ENCODE assay signal across 1 cellular context in genomic region chr2:113376935-113377445, GRCh38.
A peak's percentile ranks its signal among the peaks of the same experiment; 100 is the strongest.
TF ChIP-seq lines count a peak whose summit lies in the region.

No MANE protein-coding gene starts in this region.

TF ChIP-seq in GM12878, 131 proteins besides CTCF, POLR2A, EP300 and RAD21 (continued from another document):
- TF ChIP-seq ETV6 (conservative IDR thresholded peaks at IDR 0.05 in 1 of 2, IDR thresholded peaks at IDR 0.05 in 1 of 2; ENCODE audit: borderline replicate concordance in 1 of 2, low read depth in 1 of 2) (peak in 1 of 2 experiments; percentile 77; a peak in 1 of 4 replicates), JUNB (IDR thresholded peaks at IDR 0.05) (peak; percentile 66), SPI1 (IDR thresholded peaks at IDR 0.05; ENCODE audit: borderline replicate concordance, insufficient read depth, low read depth, low read length) (peak; percentile 48; the same call in 1 of the 2 replicates), BMI1 (IDR thresholded peaks at IDR 0.05; ENCODE audit: borderline replicate concordance) (no peak), MEF2A (IDR thresholded peaks at IDR 0.05; ENCODE audit: insufficient read depth, low read depth, low read length) (0 out of 2 replicates have a peak, but pooled peaks have one; percentile 41), PKNOX1 (IDR thresholded peaks at IDR 0.05) (0 out of 2 replicates have a peak, but pooled peaks have one; percentile 1), HCFC1 (IDR thresholded peaks at IDR 0.05; ENCODE audit: low read length) (no peak), CREB1 (IDR thresholded peaks at IDR 0.05; ENCODE audit: low read depth) (peak; percentile 76), NFXL1 (IDR thresholded peaks at IDR 0.05; ENCODE audit: borderline replicate concordance) (no peak), POU2F2 (IDR thresholded peaks at IDR 0.05; ENCODE audit: borderline replicate concordance, low read depth, low read length) (no peak), IRF5 (IDR thresholded peaks at IDR 0.05; ENCODE audit: borderline replicate concordance) (no peak), DPF2 (IDR thresholded peaks at IDR 0.05) (no peak), ZBTB33 (IDR thresholded peaks at IDR 0.05) (no peak), NBN (IDR thresholded peaks at IDR 0.05) (no peak), IKZF2 (IDR thresholded peaks at IDR 0.05) (peak; percentile 59 to 64; a peak in 2 of 4 replicates), SMARCA5 (IDR thresholded peaks at IDR 0.05) (0 out of 2 replicates have a peak, but pooled peaks have one; percentile 29), ZNF592 (IDR thresholded peaks at IDR 0.05) (no peak), POLR2AphosphoS5 (IDR thresholded peaks at IDR 0.05; ENCODE audit: low read length) (no peak), RUNX3 (IDR thresholded peaks at IDR 0.05; ENCODE audit: low read length) (peak; percentile 41; the same call in 1 of the 2 replicates), MEF2B (IDR thresholded peaks at IDR 0.05; ENCODE audit: partially characterized antibody, poor library complexity, severe bottlenecking) (peak; percentile 33), CREM (IDR thresholded peaks at IDR 0.05; ENCODE audit: low read depth) (peak; percentile 75), RBBP5 (conservative IDR thresholded peaks at IDR 0.05) (no peak), MTA2 (IDR thresholded peaks at IDR 0.05; ENCODE audit: low read depth) (peak; percentile 50; the same call in 1 of the 2 replicates), SRF (IDR thresholded peaks at IDR 0.05; ENCODE audit: low read depth in 2 of 2, low read length in 2 of 2) (0 out of 4 replicates have a peak, but pooled peaks of 1 of the 2 experiments have one; percentile 34), NFIC (IDR thresholded peaks at IDR 0.05; ENCODE audit: low read depth, low read length) (peak; percentile 68), WRNIP1 (IDR thresholded peaks at IDR 0.05; ENCODE audit: borderline replicate concordance, low read depth, low read length) (no peak), SP1 (IDR thresholded peaks at IDR 0.05; ENCODE audit: low read depth, low read length) (no peak), RFX5 (IDR thresholded peaks at IDR 0.05; ENCODE audit: low read depth, low read length) (no peak), ZNF687 (IDR thresholded peaks at IDR 0.05) (peak; percentile 63; the same call in 1 of the 2 replicates)
- TF ChIP-seq, protein P1, sequence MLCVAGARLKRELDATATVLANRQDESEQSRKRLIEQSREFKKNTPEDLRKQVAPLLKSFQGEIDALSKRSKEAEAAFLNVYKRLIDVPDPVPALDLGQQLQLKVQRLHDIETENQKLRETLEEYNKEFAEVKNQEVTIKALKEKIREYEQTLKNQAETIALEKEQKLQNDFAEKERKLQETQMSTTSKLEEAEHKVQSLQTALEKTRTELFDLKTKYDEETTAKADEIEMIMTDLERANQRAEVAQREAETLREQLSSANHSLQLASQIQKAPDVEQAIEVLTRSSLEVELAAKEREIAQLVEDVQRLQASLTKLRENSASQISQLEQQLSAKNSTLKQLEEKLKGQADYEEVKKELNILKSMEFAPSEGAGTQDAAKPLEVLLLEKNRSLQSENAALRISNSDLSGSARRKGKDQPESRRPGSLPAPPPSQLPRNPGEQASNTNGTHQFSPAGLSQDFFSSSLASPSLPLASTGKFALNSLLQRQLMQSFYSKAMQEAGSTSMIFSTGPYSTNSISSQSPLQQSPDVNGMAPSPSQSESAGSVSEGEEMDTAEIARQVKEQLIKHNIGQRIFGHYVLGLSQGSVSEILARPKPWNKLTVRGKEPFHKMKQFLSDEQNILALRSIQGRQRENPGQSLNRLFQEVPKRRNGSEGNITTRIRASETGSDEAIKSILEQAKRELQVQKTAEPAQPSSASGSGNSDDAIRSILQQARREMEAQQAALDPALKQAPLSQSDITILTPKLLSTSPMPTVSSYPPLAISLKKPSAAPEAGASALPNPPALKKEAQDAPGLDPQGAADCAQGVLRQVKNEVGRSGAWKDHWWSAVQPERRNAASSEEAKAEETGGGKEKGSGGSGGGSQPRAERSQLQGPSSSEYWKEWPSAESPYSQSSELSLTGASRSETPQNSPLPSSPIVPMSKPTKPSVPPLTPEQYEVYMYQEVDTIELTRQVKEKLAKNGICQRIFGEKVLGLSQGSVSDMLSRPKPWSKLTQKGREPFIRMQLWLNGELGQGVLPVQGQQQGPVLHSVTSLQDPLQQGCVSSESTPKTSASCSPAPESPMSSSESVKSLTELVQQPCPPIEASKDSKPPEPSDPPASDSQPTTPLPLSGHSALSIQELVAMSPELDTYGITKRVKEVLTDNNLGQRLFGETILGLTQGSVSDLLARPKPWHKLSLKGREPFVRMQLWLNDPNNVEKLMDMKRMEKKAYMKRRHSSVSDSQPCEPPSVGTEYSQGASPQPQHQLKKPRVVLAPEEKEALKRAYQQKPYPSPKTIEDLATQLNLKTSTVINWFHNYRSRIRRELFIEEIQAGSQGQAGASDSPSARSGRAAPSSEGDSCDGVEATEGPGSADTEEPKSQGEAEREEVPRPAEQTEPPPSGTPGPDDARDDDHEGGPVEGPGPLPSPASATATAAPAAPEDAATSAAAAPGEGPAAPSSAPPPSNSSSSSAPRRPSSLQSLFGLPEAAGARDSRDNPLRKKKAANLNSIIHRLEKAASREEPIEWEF (IDR thresholded peaks at IDR 0.05; ENCODE audit: insufficient replicate concordance, low read depth, low read length) = no peak
- TF ChIP-seq, protein P2, sequence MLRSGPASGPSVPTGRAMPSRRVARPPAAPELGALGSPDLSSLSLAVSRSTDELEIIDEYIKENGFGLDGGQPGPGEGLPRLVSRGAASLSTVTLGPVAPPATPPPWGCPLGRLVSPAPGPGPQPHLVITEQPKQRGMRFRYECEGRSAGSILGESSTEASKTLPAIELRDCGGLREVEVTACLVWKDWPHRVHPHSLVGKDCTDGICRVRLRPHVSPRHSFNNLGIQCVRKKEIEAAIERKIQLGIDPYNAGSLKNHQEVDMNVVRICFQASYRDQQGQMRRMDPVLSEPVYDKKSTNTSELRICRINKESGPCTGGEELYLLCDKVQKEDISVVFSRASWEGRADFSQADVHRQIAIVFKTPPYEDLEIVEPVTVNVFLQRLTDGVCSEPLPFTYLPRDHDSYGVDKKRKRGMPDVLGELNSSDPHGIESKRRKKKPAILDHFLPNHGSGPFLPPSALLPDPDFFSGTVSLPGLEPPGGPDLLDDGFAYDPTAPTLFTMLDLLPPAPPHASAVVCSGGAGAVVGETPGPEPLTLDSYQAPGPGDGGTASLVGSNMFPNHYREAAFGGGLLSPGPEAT (IDR thresholded peaks at IDR 0.05; ENCODE audit: low read depth) = 0 out of 2 replicates have a peak, but pooled peaks have one; percentile 47
- TF ChIP-seq, protein P3, sequence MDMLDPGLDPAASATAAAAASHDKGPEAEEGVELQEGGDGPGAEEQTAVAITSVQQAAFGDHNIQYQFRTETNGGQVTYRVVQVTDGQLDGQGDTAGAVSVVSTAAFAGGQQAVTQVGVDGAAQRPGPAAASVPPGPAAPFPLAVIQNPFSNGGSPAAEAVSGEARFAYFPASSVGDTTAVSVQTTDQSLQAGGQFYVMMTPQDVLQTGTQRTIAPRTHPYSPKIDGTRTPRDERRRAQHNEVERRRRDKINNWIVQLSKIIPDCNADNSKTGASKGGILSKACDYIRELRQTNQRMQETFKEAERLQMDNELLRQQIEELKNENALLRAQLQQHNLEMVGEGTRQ (IDR thresholded peaks at IDR 0.05; ENCODE audit: borderline replicate concordance, low read depth, low read length) = no peak
- TF ChIP-seq, protein P4, sequence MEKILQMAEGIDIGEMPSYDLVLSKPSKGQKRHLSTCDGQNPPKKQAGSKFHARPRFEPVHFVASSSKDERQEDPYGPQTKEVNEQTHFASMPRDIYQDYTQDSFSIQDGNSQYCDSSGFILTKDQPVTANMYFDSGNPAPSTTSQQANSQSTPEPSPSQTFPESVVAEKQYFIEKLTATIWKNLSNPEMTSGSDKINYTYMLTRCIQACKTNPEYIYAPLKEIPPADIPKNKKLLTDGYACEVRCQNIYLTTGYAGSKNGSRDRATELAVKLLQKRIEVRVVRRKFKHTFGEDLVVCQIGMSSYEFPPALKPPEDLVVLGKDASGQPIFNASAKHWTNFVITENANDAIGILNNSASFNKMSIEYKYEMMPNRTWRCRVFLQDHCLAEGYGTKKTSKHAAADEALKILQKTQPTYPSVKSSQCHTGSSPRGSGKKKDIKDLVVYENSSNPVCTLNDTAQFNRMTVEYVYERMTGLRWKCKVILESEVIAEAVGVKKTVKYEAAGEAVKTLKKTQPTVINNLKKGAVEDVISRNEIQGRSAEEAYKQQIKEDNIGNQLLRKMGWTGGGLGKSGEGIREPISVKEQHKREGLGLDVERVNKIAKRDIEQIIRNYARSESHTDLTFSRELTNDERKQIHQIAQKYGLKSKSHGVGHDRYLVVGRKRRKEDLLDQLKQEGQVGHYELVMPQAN (conservative IDR thresholded peaks at IDR 0.05) = no peak
TF ChIP-seq in GM12878: peak in this region for 20.
